In the genomic region with DNA sequence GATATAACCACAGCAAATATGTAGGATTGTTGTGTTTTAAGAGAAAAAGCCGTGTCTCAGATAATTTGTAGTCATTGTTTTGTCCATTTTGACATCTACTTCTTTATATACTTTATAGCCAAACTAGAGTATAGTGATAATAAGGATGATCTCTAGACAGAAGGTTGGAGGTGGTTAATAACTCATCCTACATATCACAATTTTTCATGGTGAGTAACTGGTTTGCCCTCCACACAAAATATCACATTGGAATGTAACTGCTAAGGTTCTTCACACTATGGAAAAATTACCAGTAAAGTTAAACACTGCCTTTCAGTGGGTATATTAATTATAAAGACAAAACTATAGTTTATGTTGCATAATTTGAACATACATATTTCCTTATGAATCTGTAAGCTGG, we compare ENCODE assay signal across 1 cellular context.
TF ChIP-seq lines count a peak whose summit lies in the region.

No MANE protein-coding gene starts in this region.

TF ChIP-seq in WTC11, 78 proteins besides CTCF, POLR2A, EP300 and RAD21 (continued from another document):
- TF ChIP-seq ZNF281 (CRISPR knock-in tag; IDR thresholded peaks at IDR 0.05) (no peak), USF1 (CRISPR knock-in tag; IDR thresholded peaks at IDR 0.05) (no peak), JUN (CRISPR knock-in tag; IDR thresholded peaks at IDR 0.05) (no peak), ZNF121 (CRISPR knock-in tag; IDR thresholded peaks at IDR 0.05) (no peak), TEAD4 (CRISPR knock-in tag; IDR thresholded peaks at IDR 0.05) (no peak), ETV6 (CRISPR knock-in tag; IDR thresholded peaks at IDR 0.05) (no peak), EMX1 (CRISPR knock-in tag; IDR thresholded peaks at IDR 0.05) (no peak), ZNF138 (CRISPR knock-in tag; conservative IDR thresholded peaks at IDR 0.05) (no peak), FOXK1 (CRISPR knock-in tag; IDR thresholded peaks at IDR 0.05) (no peak), ZNF396 (CRISPR knock-in tag; IDR thresholded peaks at IDR 0.05; ENCODE audit: borderline replicate concordance) (no peak), ZNF317 (CRISPR knock-in tag; IDR thresholded peaks at IDR 0.05; ENCODE audit: borderline replicate concordance, low read depth) (no peak)
TF ChIP-seq in WTC11: peak in this region for 0.
